Comparison of ENCODE assay signal across 20 cellular contexts in the genomic region with DNA sequence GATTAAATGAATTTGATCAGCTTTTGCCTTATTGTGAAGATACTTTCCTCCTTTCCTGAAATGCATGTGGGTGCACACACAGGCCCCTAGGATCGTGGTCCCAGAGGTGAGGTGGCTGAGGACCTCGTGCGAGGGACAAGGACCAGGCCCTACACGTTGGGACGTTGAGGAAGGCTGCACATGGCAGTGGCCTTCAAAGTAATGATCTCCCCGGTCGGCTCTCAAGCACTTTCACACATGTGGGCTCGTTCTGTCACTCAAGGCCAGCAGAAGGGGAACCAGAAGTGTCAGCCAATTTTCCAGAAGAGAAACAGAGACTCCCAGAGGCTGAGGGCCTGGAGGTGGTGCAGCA.
"Had no signal": no experiment of that assay in that cellular context is flagged by ENCODE, and none has a peak within 500 bp of the region (broad histone marks: within the 10 kb centered on the region; RNA-seq: fewer than 3 reads in every experiment).

No MANE protein-coding gene starts in this region.

- H3K9me3 ChIP-seq: heart left ventricle, left lung, neutrophil, right atrium auricular region, thoracic aorta, transverse colon had no signal

- H3K4me1 ChIP-seq: stomach, transverse colon had no signal

- H3K4me3 Mint-ChIP-seq: naive thymus-derived CD4-positive, alpha-beta T cell; nephron progenitor cell had no signal

- H3K27ac ChIP-seq: coronary artery, heart left ventricle, left lung, neutrophil, right atrium auricular region, stomach, thoracic aorta, transverse colon had no signal

- H3K4me3 ChIP-seq: coronary artery, dorsolateral prefrontal cortex, heart left ventricle, left lung, lung, right atrium auricular region, stomach, thoracic aorta, transverse colon had no signal

- H3K36me3 ChIP-seq: heart left ventricle, neutrophil, right atrium auricular region, thoracic aorta, transverse colon had no signal

- DNase-seq: dorsolateral prefrontal cortex; effector CD8-positive, alpha-beta T cell; hypothalamus; islet precursor cell; naive thymus-derived CD4-positive, alpha-beta T cell; nephron progenitor cell; small intestine; stimulated activated CD4-positive, alpha-beta T cell treated with anti-CD3 and anti-CD28 coated beads, Interleukin-12 subunit alpha, Interleukin-12 subunit beta, amount 100 ng/mL, for 4 hours; stimulated activated naive CD4-positive, alpha-beta T cell; stomach; substantia nigra; transverse colon had no signal

- H3K27me3 ChIP-seq: dorsolateral prefrontal cortex, heart left ventricle, left lung, neutrophil, right atrium auricular region, stomach, transverse colon had no signal

- ATAC-seq: esophagus mucosa; heart left ventricle; left lung; naive thymus-derived CD4-positive, alpha-beta T cell had no signal

- H3K27ac Mint-ChIP-seq: nephron progenitor cell had no signal

- H3K27me3 Mint-ChIP-seq: naive thymus-derived CD4-positive, alpha-beta T cell had no signal
